12 cellular contexts compared by ENCODE assay signal in the genomic region with DNA sequence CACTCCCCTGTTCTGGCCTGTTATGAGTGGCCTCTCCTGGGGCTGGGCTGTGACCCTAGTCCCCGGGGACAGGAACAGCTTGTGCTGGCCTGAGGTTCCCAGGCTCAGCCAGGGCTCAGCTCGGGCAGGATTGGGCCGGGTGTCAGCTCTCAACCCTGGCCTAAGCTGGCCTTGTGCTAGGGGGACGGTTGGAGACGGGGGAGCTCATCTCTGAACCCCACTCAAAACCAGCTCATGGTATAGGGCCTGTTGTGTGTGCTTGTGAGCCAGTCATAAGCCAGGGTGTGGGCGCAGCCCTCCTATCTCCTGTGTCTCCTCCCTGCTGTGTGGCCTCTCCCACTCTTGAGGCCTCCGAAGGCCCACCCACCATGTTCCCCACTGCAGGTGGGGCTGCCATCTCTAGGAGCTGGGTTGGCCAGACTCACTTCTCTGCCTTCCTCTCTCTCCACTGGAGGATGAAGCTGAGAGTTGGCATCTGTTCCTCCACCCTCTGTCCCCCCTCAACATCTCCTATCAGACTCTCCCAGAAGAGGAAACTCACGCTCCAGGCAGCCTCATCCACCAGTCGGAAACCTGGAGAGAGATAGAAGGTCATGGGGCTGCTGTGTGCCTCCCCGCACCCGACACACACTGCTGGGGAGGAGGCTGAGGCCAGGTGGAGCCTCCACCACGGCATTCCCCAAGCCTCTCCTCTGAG. TPM values are rescaled to one million over a fixed set of nuclear protein-coding genes. Genes with fewer than 3 reads are reported as not detected.
DNase-seq lines count a peak whose midpoint lies in the region; FAIRE-seq and TF ChIP-seq lines count a peak whose summit lies in the region.
"Had no signal": no experiment of that assay in that cellular context is flagged by ENCODE, and none has a peak within 500 bp of the region (broad histone marks: within the 10 kb centered on the region; RNA-seq: fewer than 3 reads in every experiment).

No MANE protein-coding gene starts in this region.

- no peak for FAIRE-seq in RCC 7860 (lab: Jason Lieb, UNC)
- no peak for FAIRE-seq in urothelium cell line (lab: Jason Lieb, UNC)

- intact Hi-C loops in stomach (cut with DNase I; ENCODE audit: low total_unique reads), result no loop called here

- no peaks in the 10 kb centered on the region for H3K36me3 ChIP-seq in stomach

- DNase-seq in HFF-Myc (ENCODE audit: extremely low read depth, low read depth), result no peak
- DNase-seq in caudate nucleus (lab: John Stamatoyannopoulos, UW), result peak in 1 of 61 donors; percentile 50
- DNase-seq in iris pigment epithelial cell (ENCODE audit: low read depth), result peak; percentile 67
- no peak for DNase-seq in stomach
- DNase-seq in RCC 7860 (ENCODE audit: low spot score), result no peak
- no peak for DNase-seq in urothelium cell line (ENCODE audit: low spot score)
- no peak for DNase-seq in NCI-H2029 treated with DMSO at 0.1 percent for 48 hours (lab: John Stamatoyannopoulos, UW)
- no peak for DNase-seq in germinal center (ENCODE audit: low spot score)
- DNase-seq: Karpas-422, NCI-H524 treated with DMSO at 0.1 percent for 48 hours, retina, T-helper 9 cell had no signal

- H3K27me3 ChIP-seq in stomach, result peaks cover 5 to 73% (median 23%) of the 10 kb centered on the region in 3 donors

- WGBS in stomach, 5 donors, result 62 to 69% (median 68%) methylated on average over 7 to 12 of the region's 12 CpGs

- H3K4me1 ChIP-seq in stomach, result peaks cover 19 to 71% (median 32%) of the 10 kb centered on the region in 4 donors

- H3K27ac ChIP-seq in caudate nucleus (ENCODE audit: low read depth, low read length) (peak overlapping the region; percentile 76), stomach (peak overlapping the region; percentile 74 to 91 (median 85))

- TF ChIP-seq POLR2A in stomach (IDR thresholded peaks at IDR 0.05), result no peak

- TF ChIP-seq CTCF in HFF-Myc (IDR thresholded peaks at IDR 0.05; ENCODE audit: low read depth, low read length, missing control alignments) (no peak), stomach (IDR thresholded peaks at IDR 0.05) (no peak)

- H3K4me3 ChIP-seq in HFF-Myc (replicated peaks; ENCODE audit: low read depth, low read length) (peak overlapping the region; percentile 53), stomach (peak overlapping the region; percentile 39 to 47 (median 43))

- no peak for TF ChIP-seq EP300 in stomach (IDR thresholded peaks at IDR 0.05)

- H3K9me3 ChIP-seq in stomach, result no peaks in the 10 kb centered on the region

RNA-seq across cellular contexts. Expression of a gene that starts 1.3 kb away (rescaled TPM):
- 10 to 100 TPM in 1 of 5 donors, 1 to 10 TPM in 4; 2.3 to 16.3 (median 3.5) TPM for total RNA-seq in stomach
- polyA plus RNA-seq in stomach, result 1 to 10 TPM; 1.2 to 1.7 (median 1.5) TPM

RNA-seq across cellular contexts. Expression of a gene that starts 25.6 kb away (rescaled TPM):
- 1 to 10 TPM in 1 of 5 donors, not detected in 4; 2.2 TPM for total RNA-seq in stomach
- under 1 TPM in 1 of 3 donors, not detected in 2; 0.61 TPM for polyA plus RNA-seq in stomach

RNA-seq across cellular contexts. Expression of a gene that starts 34.2 kb away (rescaled TPM):
- under 1 TPM in 2 of 5 donors, not detected in 3; 0.87 to 0.92 TPM for total RNA-seq in stomach
- 1 to 10 TPM in 1 of 3 donors, under 1 TPM in 2; 0.23 to 1.2 (median 1.00) TPM for polyA plus RNA-seq in stomach

RNA-seq across cellular contexts. Expression of a gene that starts 35.9 kb away (rescaled TPM):
- total RNA-seq in stomach, result under 1 TPM in 2 of 5 donors, not detected in 3; 0.18 to 0.29 TPM
- under 1 TPM; 0.15 to 0.75 (median 0.33) TPM for polyA plus RNA-seq in stomach
